In genomic region chr13:46663644-46664043, GRCh38 we compare ENCODE assay signal across 14 cellular contexts.
DNase-seq lines count a peak whose midpoint lies in the region; ATAC-seq and TF ChIP-seq lines count a peak whose summit lies in the region.
"Had no signal": no experiment of that assay in that cellular context is flagged by ENCODE, and none has a peak within 500 bp of the region (broad histone marks: within the 10 kb centered on the region; RNA-seq: fewer than 3 reads in every experiment).

No MANE protein-coding gene starts in this region.

- H2AFZ ChIP-seq in OCI-LY3 (ENCODE audit: low read depth, low read length), result no peak overlapping the region
- H2AFZ ChIP-seq in parathyroid adenoma, result no peak overlapping the region

- H3K9me3 ChIP-seq in OCI-LY3 (ENCODE audit: insufficient read depth, low read length), result no peaks in the 10 kb centered on the region
- H3K9me3 ChIP-seq in esophagus squamous epithelium, result no peaks in the 10 kb centered on the region
- H3K9me3 ChIP-seq in parathyroid adenoma (ENCODE audit: control insufficient read depth, low read length), result no peaks in the 10 kb centered on the region
- H3K9me3 ChIP-seq in upper lobe of left lung, result no peaks in the 10 kb centered on the region

- H3K36me3 ChIP-seq in OCI-LY3 (replicated peaks; ENCODE audit: low read depth, low read length) (no peaks in the 10 kb centered on the region), esophagus squamous epithelium (no peaks in the 10 kb centered on the region), parathyroid adenoma (ENCODE audit: control insufficient read depth, insufficient read depth, low read length) (no peaks in the 10 kb centered on the region), upper lobe of left lung (no peaks in the 10 kb centered on the region)

- POLR2A ChIA-PET in HEK293T (lab: Yijun Ruan, JAX), result no interaction called here

- H3K9ac ChIP-seq in OCI-LY3 (ENCODE audit: low read length) (no peak overlapping the region), parathyroid adenoma (no peak overlapping the region)
- H3K9ac ChIP-seq: BLaER1 had no signal

- H3K4me1 ChIP-seq in OCI-LY3 (ENCODE audit: low read length) (peaks cover 72% of the 10 kb centered on the region), esophagus squamous epithelium (peaks cover 0 to 63% (median 19%) of the 10 kb centered on the region in 3 donors), parathyroid adenoma (peaks cover 6% of the 10 kb centered on the region), upper lobe of left lung (peaks cover 32 to 65% (median 47%) of the 10 kb centered on the region in 4 donors)

- peaks cover 82% of the 10 kb centered on the region for H3K79me2 ChIP-seq in OCI-LY3 (ENCODE audit: low read length)
- peaks cover 3% of the 10 kb centered on the region for H3K79me2 ChIP-seq in parathyroid adenoma

- peak overlapping the region; percentile 39 for H3K4me2 ChIP-seq in OCI-LY3 (ENCODE audit: low read length)
- H3K4me2 ChIP-seq in parathyroid adenoma (ENCODE audit: low read length), result no peak overlapping the region
- H3K4me2 ChIP-seq: BLaER1 had no signal

- no peak for TF ChIP-seq EP300 in upper lobe of left lung (IDR thresholded peaks at IDR 0.05)

- H4K20me1 ChIP-seq in OCI-LY3 (ENCODE audit: insufficient read depth, low read length), result no peaks in the 10 kb centered on the region

- ATAC-seq in upper lobe of left lung (ENCODE audit: low FRiP score in 2 of 2), result no peak
- ATAC-seq: T-helper 17 cell had no signal

- TF ChIP-seq POLR2A in esophagus squamous epithelium (IDR thresholded peaks at IDR 0.05) (no peak), upper lobe of left lung (IDR thresholded peaks at IDR 0.05) (no peak)

- no peak overlapping the region for H3K4me3 ChIP-seq in OCI-LY3 (ENCODE audit: low read length)
- no peak overlapping the region for H3K4me3 ChIP-seq in esophagus squamous epithelium
- H3K4me3 ChIP-seq in parathyroid adenoma (ENCODE audit: low read depth, low read length), result no peak overlapping the region
- H3K4me3 ChIP-seq in upper lobe of left lung, result no peak overlapping the region
- H3K4me3 ChIP-seq: BLaER1 had no signal

- CTCF ChIA-PET in HEK293T (lab: Yijun Ruan, JAX), result no interaction called here

- peak overlapping the region; percentile 46; the same call in 1 of the 2 replicates for H3K27ac ChIP-seq in OCI-LY3 (ENCODE audit: low read length)
- peak overlapping the region in 3 of 4 donors; percentile 25 to 37 (median 33) for H3K27ac ChIP-seq in esophagus squamous epithelium
- peak overlapping the region; percentile 19 for H3K27ac ChIP-seq in parathyroid adenoma
- H3K27ac ChIP-seq in upper lobe of left lung, result peak overlapping the region in 2 of 4 donors; percentile 10 to 27
- H3K27ac ChIP-seq: BLaER1, RWPE1 had no signal

- 70 to 82% methylated on average over 2 of the region's 2 CpGs for WGBS in esophagus squamous epithelium, 2 donors
- WGBS in upper lobe of left lung, 2 donors, result 40 to 60% methylated on average over 2 of the region's 2 CpGs

- intact Hi-C loops in esophagus squamous epithelium (cut with DNase I), result no loop called here

- H3K27me3 ChIP-seq in OCI-LY3 (ENCODE audit: low read depth, low read length) (no peaks in the 10 kb centered on the region), esophagus squamous epithelium (no peaks in the 10 kb centered on the region), parathyroid adenoma (ENCODE audit: control insufficient read depth, insufficient read depth, low read length) (no peaks in the 10 kb centered on the region), upper lobe of left lung (no peaks in the 10 kb centered on the region)
- H3K27me3 ChIP-seq: BLaER1 had no signal

- TF ChIP-seq CTCF in OCI-LY3 (IDR thresholded peaks at IDR 0.05; ENCODE audit: low read depth, low read length) (no peak), esophagus squamous epithelium (IDR thresholded peaks at IDR 0.05) (no peak), parathyroid adenoma (IDR thresholded peaks at IDR 0.05) (no peak), upper lobe of left lung (IDR thresholded peaks at IDR 0.05) (no peak)

- DNase-seq in ELR (ENCODE audit: low read depth), result peak; percentile 51
- DNase-seq in esophagus squamous epithelium (lab: John Stamatoyannopoulos, UW), result no peak
- DNase-seq in HEK293T (ENCODE audit: extremely low spot score), result no peak
- DNase-seq in NCI-H1105 (lab: John Stamatoyannopoulos, UW), result no peak
- no peak for DNase-seq in upper lobe of left lung
- no peak for DNase-seq in AG20443 (ENCODE audit: low spot score)
- DNase-seq: amygdala, EL, NCI-H510A treated with DMSO at 0.1 percent for 48 hours, T-helper 17 cell had no signal

TF ChIP-seq in HEK293T, 16 proteins besides CTCF, POLR2A, EP300 and RAD21:
- TF ChIP-seq LEF1 (IDR thresholded peaks at IDR 0.05; ENCODE audit: borderline replicate concordance) (no peak), FOXK2 (IDR thresholded peaks at IDR 0.05) (no peak), SUZ12 (IDR thresholded peaks at IDR 0.05) (no peak), L3MBTL2 (conservative IDR thresholded peaks at IDR 0.05) (no peak), FOXM1 (IDR thresholded peaks at IDR 0.05; ENCODE audit: borderline replicate concordance) (no peak), CTBP1 (IDR thresholded peaks at IDR 0.05; ENCODE audit: borderline replicate concordance) (no peak), FOXA1 (IDR thresholded peaks at IDR 0.05) (no peak), SP1 (IDR thresholded peaks at IDR 0.05) (no peak), BHLHE40 (IDR thresholded peaks at IDR 0.05; ENCODE audit: borderline replicate concordance) (no peak)
- TF ChIP-seq, protein P1, sequence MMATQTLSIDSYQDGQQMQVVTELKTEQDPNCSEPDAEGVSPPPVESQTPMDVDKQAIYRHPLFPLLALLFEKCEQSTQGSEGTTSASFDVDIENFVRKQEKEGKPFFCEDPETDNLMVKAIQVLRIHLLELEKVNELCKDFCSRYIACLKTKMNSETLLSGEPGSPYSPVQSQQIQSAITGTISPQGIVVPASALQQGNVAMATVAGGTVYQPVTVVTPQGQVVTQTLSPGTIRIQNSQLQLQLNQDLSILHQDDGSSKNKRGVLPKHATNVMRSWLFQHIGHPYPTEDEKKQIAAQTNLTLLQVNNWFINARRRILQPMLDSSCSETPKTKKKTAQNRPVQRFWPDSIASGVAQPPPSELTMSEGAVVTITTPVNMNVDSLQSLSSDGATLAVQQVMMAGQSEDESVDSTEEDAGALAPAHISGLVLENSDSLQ (IDR thresholded peaks at IDR 0.05), result no peak
